Comparison of ENCODE assay signal across 8 cellular contexts in the genomic region with DNA sequence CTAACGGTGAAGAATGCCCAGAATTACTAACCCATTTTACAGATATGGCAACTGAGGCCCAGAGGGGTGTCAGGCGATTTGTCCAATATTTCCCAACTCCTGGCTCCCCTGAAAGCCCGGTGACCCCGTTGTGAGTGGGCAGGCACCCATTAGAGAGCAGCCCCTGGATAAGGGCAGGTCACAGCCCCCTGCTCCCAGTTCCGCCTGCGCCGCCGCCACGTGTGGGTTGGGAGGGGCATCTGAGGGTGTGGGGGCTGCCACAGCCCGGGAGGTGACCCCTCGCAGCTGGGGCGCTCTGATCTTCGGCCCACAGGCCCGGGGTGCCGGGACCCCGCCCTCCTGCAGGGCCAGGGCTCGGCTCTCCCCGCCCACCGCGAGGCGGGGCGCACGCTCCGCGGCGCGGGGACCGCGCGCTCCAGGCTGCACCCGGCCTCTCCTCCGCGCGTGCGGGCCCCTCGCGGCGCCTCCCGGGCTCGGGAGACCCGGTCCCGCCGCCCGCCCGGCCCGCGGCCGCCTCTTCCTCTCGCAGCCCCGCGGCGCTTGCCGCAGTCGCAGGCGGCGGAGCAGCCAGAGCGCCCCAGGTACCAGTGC. TPM values are rescaled to one million over a fixed set of nuclear protein-coding genes. Genes with fewer than 3 reads are reported as not detected.
DNase-seq lines count a peak whose midpoint lies in the region; ATAC-seq, FAIRE-seq and TF ChIP-seq lines count a peak whose summit lies in the region.

Gene HTR6, plus strand, starts transcription at position 423 of the 591 bp plus-strand sequence. CDS start 879 bp downstream, outside the sequence.

- POLR2A ChIA-PET in PC-3 (lab: Charles Lee; ENCODE audit: unreplicated experiment) = no interaction called here

- H3K9ac ChIP-seq in PC-3 (ENCODE audit: low read length) = no peak within 1 kb of the TSS
- H3K9ac ChIP-seq in colonic mucosa (ENCODE audit: low read depth in 2 of 2, low read length in 2 of 2) = no peak within 1 kb of the TSS

- no peaks in the 10 kb centered on the region for H3K36me3 ChIP-seq in PC-3 (ENCODE audit: low read depth, low read length)
- H3K36me3 ChIP-seq in colonic mucosa = no peaks in the 10 kb centered on the region
- H3K36me3 ChIP-seq in psoas muscle (ENCODE audit: insufficient read depth in 1 of 2, low read depth in 1 of 2) = no peaks in the 10 kb centered on the region

- CTCF ChIA-PET in PC-3 (lab: Charles Lee) = no interaction called here

- no peak for FAIRE-seq in HTR-8/SVneo (lab: Jason Lieb, UNC)

- H3K27ac Mint-ChIP-seq in HFFc6 = no peak within 1 kb of the TSS

- no TSS peak for BruUV-seq in PC-3 (replicated peaks; lab: Mats Ljungman, UMichigan)

- H3K27me3 ChIP-seq in PC-3 (ENCODE audit: low read length) (peaks cover 14% of the 10 kb centered on the region), colonic mucosa (peaks cover 27% of the 10 kb centered on the region), psoas muscle (ENCODE audit: insufficient read depth in 3 of 3, low read length in 2 of 3) (peaks cover 0 to 60% (median 16%) of the 10 kb centered on the region in 3 donors)

- no peaks in the 10 kb centered on the region for H3K9me3 Mint-ChIP-seq in HFFc6

- H2AFZ ChIP-seq in PC-3 (ENCODE audit: low read length) = 0 out of 2 replicates have a peak within 1 kb of the TSS, but pooled peaks have one; percentile 30

- H3K4me2 ChIP-seq in PC-3 (ENCODE audit: low read length) = peak within 1 kb of the TSS; percentile 73

- 4 to 9% (median 4%) methylated on average over 14 to 57 of the region's 57 CpGs for WGBS in psoas muscle, 3 donors

- H3K4me3 ChIP-seq in GM08714 (ENCODE audit: low read length) (peak within 1 kb of the TSS; percentile 3; the same call in 1 of the 2 replicates), PC-3 (ENCODE audit: low read length) (peak within 1 kb of the TSS; percentile 46), colonic mucosa (peak within 1 kb of the TSS; percentile 19), psoas muscle (peak within 1 kb of the TSS; percentile 34)

- H3K79me2 ChIP-seq in PC-3 (ENCODE audit: low read length) = no peaks in the 10 kb centered on the region

- peaks cover 29% of the 10 kb centered on the region for H3K4me1 Mint-ChIP-seq in HFFc6 (ENCODE audit: low read depth)

- intact Hi-C loops in PC-3 (cut with micrococcal nuclease) = no loop called here
- intact Hi-C loops in colonic mucosa (cut with DNase I) = no loop called here
- intact Hi-C loops in psoas muscle (cut with DNase I) = loop anchor here in 1 of 2 donors (5.0 kb wide), 1 partner anchor 38 kb away; no protein-coding TSS in a partner anchor

- H3K4me1 ChIP-seq in PC-3 (ENCODE audit: insufficient read depth, low read length) (peaks cover 12% of the 10 kb centered on the region; the same call in 1 of the 2 replicates), colonic mucosa (no peaks in the 10 kb centered on the region), psoas muscle (no peaks in the 10 kb centered on the region)

- no peaks in the 10 kb centered on the region for H3F3A ChIP-seq in PC-3 (ENCODE audit: low read length, unreplicated experiment)

- DNase-seq in PC-3 (no peak), colonic mucosa (no peak), psoas muscle (no peak), HTR-8/SVneo (ENCODE audit: insufficient read length, low spot score) (no peak), GM19238 (ENCODE audit: insufficient read length, low spot score) (no peak), HFFc6 (no peak)

- peaks cover 40% of the 10 kb centered on the region for H3K27me3 Mint-ChIP-seq in HFFc6 (ENCODE audit: insufficient read depth)

- H3K36me3 Mint-ChIP-seq in HFFc6 (ENCODE audit: low read depth) = no peaks in the 10 kb centered on the region

- ATAC-seq in PC-3 (peak; percentile 14), psoas muscle (no peak), HG03097 (IDR thresholded peaks at IDR 0.05; ENCODE audit: low FRiP score, unreplicated experiment) (no peak)

- H4K20me1 ChIP-seq in PC-3 (ENCODE audit: low read length) = no peaks in the 10 kb centered on the region

- TF ChIP-seq CTCF in PC-3 (conservative IDR thresholded peaks at IDR 0.05; ENCODE audit: low read depth, low read length) = no peak
- no peak for TF ChIP-seq CTCF in colonic mucosa (IDR thresholded peaks at IDR 0.05)
- TF ChIP-seq CTCF in psoas muscle (IDR thresholded peaks at IDR 0.05) = no peak
- no peak for TF ChIP-seq CTCF in HFFc6 (IDR thresholded peaks at IDR 0.05)

- no peak within 1 kb of the TSS for H3K27ac ChIP-seq in PC-3 (ENCODE audit: low read length)
- H3K27ac ChIP-seq in colonic mucosa = no peak within 1 kb of the TSS
- H3K27ac ChIP-seq in psoas muscle = no peak within 1 kb of the TSS

- no peaks in the 10 kb centered on the region for H3K9me2 ChIP-seq in PC-3 (replicated peaks; ENCODE audit: low read length)

- no peak within 1 kb of the TSS for H3K4me3 Mint-ChIP-seq in HFFc6

- H3K9me3 ChIP-seq in PC-3 (ENCODE audit: low read length) (no peaks in the 10 kb centered on the region), colonic mucosa (no peaks in the 10 kb centered on the region), psoas muscle (no peaks in the 10 kb centered on the region)

RNA-seq across cellular contexts. Expression of gene HTR6, which starts in this region (rescaled TPM):
- total RNA-seq in PC-3 (2014; rRNA removed) (not detected in 2 replicates), colonic mucosa (not detected), psoas muscle (not detected)
- polyA plus RNA-seq in psoas muscle = not detected
- not detected for total RNA-seq in HFFc6 (2021; fragmentation: NEBNext Ultra II Directional; extraction: Animal tissue kit (Norgen Biotek cat#: 25700))

Comparison
In these comparisons a context has a peak if more than half of its experiments do, and no peak if none do; other contexts are left out.
1. Peak in ATAC-seq, H3K4me3 ChIP-seq and H3K4me2 ChIP-seq in PC-3; RNA of the gene not detected or under 1 TPM.